8 cellular contexts compared by ENCODE assay signal in genomic region chr7:90403174-90404113, GRCh38. TPM values are rescaled to one million over a fixed set of nuclear protein-coding genes. Genes with fewer than 3 reads are reported as not detected.
DNase-seq lines count a peak whose midpoint lies in the region; TF ChIP-seq lines count a peak whose summit lies in the region.

TSS of gene CLDN12 (plus strand) at chr7:90403461. CDS start at chr7:90412677, 9,216 bp downstream.

- H3K36me3 ChIP-seq in suprapubic skin = peaks cover 19% of the 10 kb centered on the region

- no peak for TF ChIP-seq CTCF in HFF-Myc (IDR thresholded peaks at IDR 0.05; ENCODE audit: low read depth, low read length, missing control alignments)
- no peak for TF ChIP-seq CTCF in suprapubic skin (IDR thresholded peaks at IDR 0.05)

- peak within 1 kb of the TSS; percentile 91 for H3K27ac ChIP-seq in suprapubic skin

- H3K9me3 ChIP-seq in suprapubic skin = no peaks in the 10 kb centered on the region

- H3K4me1 ChIP-seq in suprapubic skin = peaks cover 13% of the 10 kb centered on the region

- no peak for TF ChIP-seq EP300 in suprapubic skin (IDR thresholded peaks at IDR 0.05)

- WGBS in suprapubic skin = under 1% methylated on average over 31 of the region's 35 CpGs

- TF ChIP-seq POLR2A in suprapubic skin (IDR thresholded peaks at IDR 0.05) = peak in 1 of 2 donors; percentile 5

- H3K27me3 ChIP-seq in suprapubic skin = no peaks in the 10 kb centered on the region

- DNase-seq in GM04504 (ENCODE audit: low read depth) (peak; percentile 90), HFF-Myc (ENCODE audit: extremely low read depth, low read depth) (peak; percentile 89), MV-4-11 (lab: John Stamatoyannopoulos, UW) (peak; percentile 98), SK-N-DZ (ENCODE audit: low spot score) (peak; percentile 93), glomerular endothelial cell (ENCODE audit: extremely low read depth, low read depth, low spot score) (no peak), nucleus accumbens (lab: John Stamatoyannopoulos, UW) (peak; percentile 9 to 93 (median 72)), suprapubic skin (ENCODE audit: low spot score in 2 of 2) (peak; percentile 89 to 90)
- peak; percentile 63 for DNase-seq in activated naive CD4-positive, alpha-beta T cell treated with anti-CD3 and anti-CD28 coated beads, Interleukin-2, amount 50 U/mL, for 16 hours

- peak within 1 kb of the TSS; percentile 80 for H3K4me3 ChIP-seq in HFF-Myc (replicated peaks; ENCODE audit: low read depth, low read length)
- H3K4me3 ChIP-seq in suprapubic skin = peak within 1 kb of the TSS; percentile 64

RNA-seq across cellular contexts. Expression of gene CLDN12, which starts in this region (rescaled TPM):
- polyA plus RNA-seq in SK-N-DZ (2014; cell fraction: cytosol; rRNA removed) = 38.9 and 39.4 TPM in 2 replicates
- 32.2 and 48.5 TPM in 2 replicates for polyA plus RNA-seq in SK-N-DZ (2014; cell fraction: nucleus; rRNA removed)
- total RNA-seq in glomerular endothelial cell = 9.5 and 11.1 TPM in 2 replicates
- 10 to 100 TPM in 3 of 4 donors, 1 to 10 TPM in 1; 9.8 to 24.2 (median 17.7) TPM for total RNA-seq in suprapubic skin
